ENCODE assay signal across 15 cellular contexts in genomic region chr3:108471346-108471935, GRCh38. TPM values are rescaled to one million over a fixed set of nuclear protein-coding genes. Genes with fewer than 3 reads are reported as not detected.
DNase-seq lines count a peak whose midpoint lies in the region; ATAC-seq and TF ChIP-seq lines count a peak whose summit lies in the region.
"Had no signal": no experiment of that assay in that cellular context is flagged by ENCODE, and none has a peak within 500 bp of the region (broad histone marks: within the 10 kb centered on the region; RNA-seq: fewer than 3 reads in every experiment).

No MANE protein-coding gene starts in this region.

- peak overlapping the region; percentile 88 for H3K27ac ChIP-seq in mesenchymal stem cell (ENCODE audit: low read length, poor library complexity, severe bottlenecking)
- H3K27ac ChIP-seq: suprapubic skin had no signal

- H3K9me3 ChIP-seq in mesenchymal stem cell (ENCODE audit: control insufficient read depth, low read length): no peaks in the 10 kb centered on the region
- H3K9me3 ChIP-seq: suprapubic skin had no signal

- no peak overlapping the region for H2BK120ac ChIP-seq in mesenchymal stem cell (ENCODE audit: low read depth, low read length)

- peak overlapping the region; percentile 70 for H2AK5ac ChIP-seq in mesenchymal stem cell (ENCODE audit: low read length, severe bottlenecking)

- H3K4me3 Mint-ChIP-seq in Calu3 (ENCODE audit: low read depth, unreplicated experiment): no peak overlapping the region
- no peak overlapping the region for H3K4me3 Mint-ChIP-seq in chondrocyte (ENCODE audit: unreplicated experiment)
- H3K4me3 Mint-ChIP-seq: activated naive CD8-positive, alpha-beta T cell treated with anti-CD3 and anti-CD28 coated beads, Interleukin-2, amount 10 ng/mL, durations not matched to agents 7 days and 5 days; activated T-cell treated with anti-CD3 and anti-CD28 coated beads, Interleukin-2, amount 50 U/mL, for 24 hours; nephron progenitor cell had no signal

- intact Hi-C loops in Calu3 (cut with micrococcal nuclease; ENCODE audit: unreplicated experiment): loop anchor here (5.0 to 10.0 kb wide), 3 partner anchors 59 to 417 kb away; partner anchors contain the start of gene IFT57

- H3K36me3 Mint-ChIP-seq in Calu3 (ENCODE audit: insufficient read depth, unreplicated experiment) (peaks cover 8% of the 10 kb centered on the region), chondrocyte (ENCODE audit: low read depth) (no peaks in the 10 kb centered on the region)
- H3K36me3 Mint-ChIP-seq: activated naive CD8-positive, alpha-beta T cell treated with anti-CD3 and anti-CD28 coated beads, Interleukin-2, amount 10 ng/mL, durations not matched to agents 7 days and 5 days had no signal

- no peak overlapping the region for H2BK15ac ChIP-seq in mesenchymal stem cell (ENCODE audit: low read depth, poor library complexity, severe bottlenecking)

- peak overlapping the region; percentile 30 for H4K8ac ChIP-seq in mesenchymal stem cell (ENCODE audit: low read length)

- H3K27me3 Mint-ChIP-seq in Calu3 (ENCODE audit: unreplicated experiment) (no peaks in the 10 kb centered on the region), chondrocyte (ENCODE audit: low read depth) (no peaks in the 10 kb centered on the region)

- no peak overlapping the region for H3K23ac ChIP-seq in mesenchymal stem cell (ENCODE audit: low read length in 2 of 2)

- ATAC-seq in HG03432 (IDR thresholded peaks at IDR 0.05; ENCODE audit: unreplicated experiment): no peak

- H2AFZ ChIP-seq in mesenchymal stem cell (ENCODE audit: low read depth, low read length): no peak overlapping the region

- H3K9ac ChIP-seq in mesenchymal stem cell (ENCODE audit: low read length): peak overlapping the region; percentile 76

- CTCF ChIA-PET in Calu3 (lab: Charles Lee): no interaction called here

- H3K4me2 ChIP-seq in mesenchymal stem cell (ENCODE audit: low read length, poor library complexity, severe bottlenecking): no peak overlapping the region

- no TSS peak for BruUV-seq in Calu3 (replicated peaks; lab: Mats Ljungman, UMichigan)

- H4K91ac ChIP-seq in mesenchymal stem cell (ENCODE audit: low read length): no peak overlapping the region

- no peaks in the 10 kb centered on the region for H3K27me3 ChIP-seq in mesenchymal stem cell (ENCODE audit: control insufficient read depth in 1 of 2, insufficient read depth in 1 of 2, low read length in 2 of 2)
- H3K27me3 ChIP-seq: suprapubic skin had no signal

- no peak overlapping the region for H2BK5ac ChIP-seq in mesenchymal stem cell (ENCODE audit: low read depth, low read length, poor library complexity, severe bottlenecking)

- no peak overlapping the region for H3K18ac ChIP-seq in mesenchymal stem cell (ENCODE audit: low read depth in 1 of 2, low read length in 2 of 2)

- no peak overlapping the region for H3K14ac ChIP-seq in mesenchymal stem cell (ENCODE audit: low read length in 2 of 2)

- no peak for DNase-seq in Calu3
- peak; percentile 96 for DNase-seq in NCI-H82 treated with DMSO at 0.1 percent for 48 hours (lab: John Stamatoyannopoulos, UW; ENCODE audit: unreplicated experiment)
- no peak for DNase-seq in chondrocyte (ENCODE audit: low spot score)
- DNase-seq in mesenchymal stem cell: peak; percentile 43
- DNase-seq in glomerular visceral epithelial cell (ENCODE audit: extremely low spot score): no peak
- no peak for DNase-seq in SHP77 treated with DMSO at 0.1 percent for 48 hours (lab: John Stamatoyannopoulos, UW)
- DNase-seq in HuH-7 (ENCODE audit: low spot score): no peak
- DNase-seq: activated naive CD8-positive, alpha-beta T cell treated with anti-CD3 and anti-CD28 coated beads, Interleukin-2, amount 10 ng/mL, durations not matched to agents 7 days and 5 days; activated T-cell treated with anti-CD3 and anti-CD28 coated beads, Interleukin-2, amount 50 U/mL, for 24 hours; NCI-H2029; NCI-H774; nephron progenitor cell; Right ventricle myocardium superior had no signal

- H3K4me1 ChIP-seq in mesenchymal stem cell (ENCODE audit: control insufficient read depth, insufficient read depth, low read depth, low read length): peaks cover 3% of the 10 kb centered on the region

- no peaks in the 10 kb centered on the region for H3K36me3 ChIP-seq in mesenchymal stem cell (ENCODE audit: control insufficient read depth in 1 of 2, insufficient read depth in 2 of 2, low read depth in 1 of 2, low read length in 2 of 2)
- H3K36me3 ChIP-seq: suprapubic skin had no signal

- TF ChIP-seq CTCF in Calu3 (IDR thresholded peaks at IDR 0.05; ENCODE audit: unreplicated experiment) (no peak), chondrocyte (IDR thresholded peaks at IDR 0.05) (no peak)

- H3K27ac Mint-ChIP-seq in Calu3 (ENCODE audit: unreplicated experiment): peak overlapping the region; percentile 50
- H3K27ac Mint-ChIP-seq in chondrocyte (ENCODE audit: unreplicated experiment): peak overlapping the region; percentile 1
- H3K27ac Mint-ChIP-seq: activated naive CD8-positive, alpha-beta T cell treated with anti-CD3 and anti-CD28 coated beads, Interleukin-2, amount 10 ng/mL, durations not matched to agents 7 days and 5 days; activated T-cell treated with anti-CD3 and anti-CD28 coated beads, Interleukin-2, amount 50 U/mL, for 24 hours; nephron progenitor cell had no signal

- H3K4me3 ChIP-seq in mesenchymal stem cell (ENCODE audit: insufficient read depth in 1 of 2, low read depth in 1 of 2, low read length in 2 of 2): peak overlapping the region in 1 of 2 experiments; percentile 32
- H3K4me3 ChIP-seq: suprapubic skin had no signal

- H3K9me3 Mint-ChIP-seq in Calu3 (ENCODE audit: low read depth, unreplicated experiment) (no peaks in the 10 kb centered on the region), chondrocyte (ENCODE audit: low read depth) (no peaks in the 10 kb centered on the region)
- H3K9me3 Mint-ChIP-seq: activated naive CD8-positive, alpha-beta T cell treated with anti-CD3 and anti-CD28 coated beads, Interleukin-2, amount 10 ng/mL, durations not matched to agents 7 days and 5 days; activated T-cell treated with anti-CD3 and anti-CD28 coated beads, Interleukin-2, amount 50 U/mL, for 24 hours; nephron progenitor cell had no signal

- H3K4me1 Mint-ChIP-seq in Calu3 (ENCODE audit: low read depth, unreplicated experiment) (peaks cover 21% of the 10 kb centered on the region), chondrocyte (ENCODE audit: low read depth) (peaks cover 17% of the 10 kb centered on the region)
- H3K4me1 Mint-ChIP-seq: activated naive CD8-positive, alpha-beta T cell treated with anti-CD3 and anti-CD28 coated beads, Interleukin-2, amount 10 ng/mL, durations not matched to agents 7 days and 5 days had no signal

- H2BK12ac ChIP-seq in mesenchymal stem cell (ENCODE audit: low read length in 2 of 2): peak overlapping the region in 1 of 2 experiments; percentile 72

- peak overlapping the region in 1 of 2 experiments; percentile 24 for H3K4ac ChIP-seq in mesenchymal stem cell (ENCODE audit: low read depth in 1 of 2, low read length in 2 of 2)

- H3K79me1 ChIP-seq in mesenchymal stem cell (replicated peaks; ENCODE audit: low read length, poor library complexity, severe bottlenecking): no peaks in the 10 kb centered on the region

RNA-seq across cellular contexts. Expression of gene MYH15, which starts 39.0 kb away (rescaled TPM):
- total RNA-seq in Calu3 (2022): 0.35 and 0.64 TPM in 2 replicates
- 0.05 to 0.17 TPM (median 0.05 TPM) in 3 replicates for total RNA-seq in chondrocyte
- 0.08 TPM for polyA plus RNA-seq in mesenchymal stem cell (2013, experiment 1 of 2)
- 0.04 TPM for polyA plus RNA-seq in mesenchymal stem cell (2013, experiment 2 of 2)

Comparison
In these comparisons a context has a peak if more than half of its experiments do, and no peak if none do; other contexts are left out.
1. DNase-seq: peak in NCI-H82 treated with DMSO at 0.1 percent for 48 hours (single experiment) and mesenchymal stem cell (single experiment); none in Calu3 (single experiment), chondrocyte (single experiment), glomerular visceral epithelial cell (single experiment), SHP77 treated with DMSO at 0.1 percent for 48 hours (single experiment) and HuH-7 (single experiment).